Comparison of ENCODE assay signal across 21 cellular contexts in the genomic region with DNA sequence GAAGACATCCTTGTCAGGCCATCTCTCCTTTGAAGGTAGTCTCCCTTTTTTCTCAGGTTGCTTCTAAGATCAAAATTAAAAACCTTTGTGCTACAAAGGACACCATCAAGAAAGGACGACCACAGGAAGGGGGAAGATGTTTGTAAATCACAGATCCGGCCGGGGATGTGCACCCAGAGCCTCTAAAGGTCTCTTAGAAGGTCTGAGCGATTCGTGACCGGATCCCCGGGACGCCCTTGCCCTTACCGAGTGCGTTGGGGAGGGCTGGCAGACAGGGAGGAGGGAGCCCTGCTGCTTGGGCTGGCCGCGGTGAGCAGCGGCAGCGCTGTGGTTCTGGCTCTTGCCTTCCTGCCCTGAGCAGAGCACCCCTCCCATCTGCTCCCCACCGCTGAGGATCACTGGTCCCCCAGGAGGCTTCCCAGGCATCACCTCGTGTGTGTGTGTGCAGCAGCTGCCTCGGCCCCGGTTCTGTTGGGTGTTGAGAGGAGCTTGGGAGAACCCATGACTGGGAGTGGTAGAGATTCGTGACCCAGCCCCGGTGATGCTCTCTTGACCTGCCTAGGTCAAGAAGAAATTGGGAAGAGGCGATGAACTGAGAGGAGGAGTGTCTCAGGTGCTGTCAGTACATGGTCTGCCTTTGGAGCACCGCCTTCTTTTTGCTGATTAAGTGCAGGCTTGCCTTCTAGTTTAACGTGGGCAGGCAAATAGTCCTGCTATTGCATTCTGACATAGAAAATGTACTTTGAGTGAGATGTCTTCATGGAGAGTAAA. TPM values are rescaled to one million over a fixed set of nuclear protein-coding genes. Genes with fewer than 3 reads are reported as not detected.
DNase-seq lines count a peak whose midpoint lies in the region; ATAC-seq and TF ChIP-seq lines count a peak whose summit lies in the region.
"Had no signal": no experiment of that assay in that cellular context is flagged by ENCODE, and none has a peak within 500 bp of the region (broad histone marks: within the 10 kb centered on the region; RNA-seq: fewer than 3 reads in every experiment).

No MANE protein-coding gene starts in this region.

- H3K27me3 Mint-ChIP-seq in activated naive CD8-positive, alpha-beta T cell treated with anti-CD3 and anti-CD28 coated beads, Interleukin-2, amount 10 ng/mL, durations not matched to agents 7 days and 5 days, result no peaks in the 10 kb centered on the region
- H3K27me3 Mint-ChIP-seq in activated naive CD8-positive, alpha-beta T cell treated with anti-CD3 and anti-CD28 coated beads for 36 hours, result no peaks in the 10 kb centered on the region
- H3K27me3 Mint-ChIP-seq in chondrocyte (ENCODE audit: low read depth), result no peaks in the 10 kb centered on the region

- ATAC-seq in activated naive CD8-positive, alpha-beta T cell treated with anti-CD3 and anti-CD28 coated beads, Interleukin-2, amount 10 ng/mL, durations not matched to agents 7 days and 5 days (ENCODE audit: low read depth), result no peak
- ATAC-seq: A549; CD8-positive, alpha-beta T cell; GM23338; HCT116 had no signal

- H3K27me3 ChIP-seq in mesenchymal stem cell (ENCODE audit: control insufficient read depth in 1 of 2, insufficient read depth in 1 of 2, low read length in 2 of 2), result no peaks in the 10 kb centered on the region
- H3K27me3 ChIP-seq: BLaER1, Peyer's patch had no signal

- H3K9me3 ChIP-seq in mesenchymal stem cell (ENCODE audit: control insufficient read depth, low read length), result peaks cover 4% of the 10 kb centered on the region
- H3K9me3 ChIP-seq: A549, Peyer's patch had no signal

- TF ChIP-seq CTCF in chondrocyte (IDR thresholded peaks at IDR 0.05), result no peak

- peaks cover 0 to 31% of the 10 kb centered on the region in 2 experiments for H3K36me3 ChIP-seq in mesenchymal stem cell (ENCODE audit: control insufficient read depth in 1 of 2, insufficient read depth in 2 of 2, low read depth in 1 of 2, low read length in 2 of 2)

- no peak overlapping the region for H3K4me2 ChIP-seq in mesenchymal stem cell (ENCODE audit: low read length, poor library complexity, severe bottlenecking)
- H3K4me2 ChIP-seq: A549, BLaER1, GM23338 had no signal

- H2AFZ ChIP-seq in mesenchymal stem cell (ENCODE audit: low read depth, low read length), result no peak overlapping the region
- H2AFZ ChIP-seq: GM23338 had no signal

- POLR2A ChIA-PET in activated naive CD8-positive, alpha-beta T cell treated with anti-CD3 and anti-CD28 coated beads, Interleukin-2, amount 10 ng/mL, durations not matched to agents 7 days and 5 days (lab: Charles Lee), result no interaction called here

- H3K4me1 ChIP-seq in mesenchymal stem cell (ENCODE audit: control insufficient read depth, insufficient read depth, low read depth, low read length), result peaks cover 6% of the 10 kb centered on the region
- H3K4me1 ChIP-seq: A549, BLaER1 had no signal

- H3K4me1 Mint-ChIP-seq in activated naive CD8-positive, alpha-beta T cell treated with anti-CD3 and anti-CD28 coated beads, Interleukin-2, amount 10 ng/mL, durations not matched to agents 7 days and 5 days, result peaks cover 14% of the 10 kb centered on the region
- H3K4me1 Mint-ChIP-seq in activated naive CD8-positive, alpha-beta T cell treated with anti-CD3 and anti-CD28 coated beads for 36 hours, result peaks cover 26% of the 10 kb centered on the region
- peaks cover 6% of the 10 kb centered on the region for H3K4me1 Mint-ChIP-seq in chondrocyte (ENCODE audit: low read depth)
- H3K4me1 Mint-ChIP-seq: GM23338 had no signal

- H2BK5ac ChIP-seq in mesenchymal stem cell (ENCODE audit: low read depth, low read length, poor library complexity, severe bottlenecking), result no peak overlapping the region

- peaks cover 2% of the 10 kb centered on the region for H3K9me3 Mint-ChIP-seq in activated naive CD8-positive, alpha-beta T cell treated with anti-CD3 and anti-CD28 coated beads, Interleukin-2, amount 10 ng/mL, durations not matched to agents 7 days and 5 days
- H3K9me3 Mint-ChIP-seq in activated naive CD8-positive, alpha-beta T cell treated with anti-CD3 and anti-CD28 coated beads for 36 hours, result no peaks in the 10 kb centered on the region
- H3K9me3 Mint-ChIP-seq in chondrocyte (ENCODE audit: low read depth), result peaks cover 3% of the 10 kb centered on the region
- H3K9me3 Mint-ChIP-seq: CD8-positive, alpha-beta T cell had no signal

- H2BK12ac ChIP-seq in mesenchymal stem cell (ENCODE audit: low read length in 2 of 2), result no peak overlapping the region

- WGBS in mesenchymal stem cell, result 91% methylated on average over 19 of the region's 23 CpGs

- H3K14ac ChIP-seq in mesenchymal stem cell (ENCODE audit: low read length in 2 of 2), result no peak overlapping the region

- H3K27ac ChIP-seq in mesenchymal stem cell (ENCODE audit: low read length, poor library complexity, severe bottlenecking), result no peak overlapping the region
- H3K27ac ChIP-seq: A549, BLaER1, Peyer's patch had no signal

- peaks cover 51% of the 10 kb centered on the region for H3K79me1 ChIP-seq in mesenchymal stem cell (replicated peaks; ENCODE audit: low read length, poor library complexity, severe bottlenecking)

- H3K4ac ChIP-seq in mesenchymal stem cell (ENCODE audit: low read depth in 1 of 2, low read length in 2 of 2), result no peak overlapping the region

- no peak overlapping the region for H2BK120ac ChIP-seq in mesenchymal stem cell (ENCODE audit: low read depth, low read length)

- H2BK15ac ChIP-seq in mesenchymal stem cell (ENCODE audit: low read depth, poor library complexity, severe bottlenecking), result no peak overlapping the region

- peak overlapping the region; percentile 46 for H3K27ac Mint-ChIP-seq in activated naive CD8-positive, alpha-beta T cell treated with anti-CD3 and anti-CD28 coated beads, Interleukin-2, amount 10 ng/mL, durations not matched to agents 7 days and 5 days
- no peak overlapping the region for H3K27ac Mint-ChIP-seq in activated naive CD8-positive, alpha-beta T cell treated with anti-CD3 and anti-CD28 coated beads for 36 hours
- no peak overlapping the region for H3K27ac Mint-ChIP-seq in chondrocyte (ENCODE audit: unreplicated experiment)
- H3K27ac Mint-ChIP-seq: CD8-positive, alpha-beta T cell; GM23338 had no signal

- H3K36me3 Mint-ChIP-seq in activated naive CD8-positive, alpha-beta T cell treated with anti-CD3 and anti-CD28 coated beads, Interleukin-2, amount 10 ng/mL, durations not matched to agents 7 days and 5 days, result peaks cover 32% of the 10 kb centered on the region
- peaks cover 31% of the 10 kb centered on the region for H3K36me3 Mint-ChIP-seq in activated naive CD8-positive, alpha-beta T cell treated with anti-CD3 and anti-CD28 coated beads for 36 hours
- H3K36me3 Mint-ChIP-seq in chondrocyte (ENCODE audit: low read depth), result peaks cover 10% of the 10 kb centered on the region

- H2AK5ac ChIP-seq in mesenchymal stem cell (ENCODE audit: low read length, severe bottlenecking), result no peak overlapping the region

- DNase-seq in activated naive CD8-positive, alpha-beta T cell treated with anti-CD3 and anti-CD28 coated beads, Interleukin-2, amount 10 ng/mL, durations not matched to agents 7 days and 5 days, result peak; percentile 17
- no peak for DNase-seq in activated naive CD8-positive, alpha-beta T cell treated with anti-CD3 and anti-CD28 coated beads for 36 hours
- peak; percentile 84 for DNase-seq in chondrocyte (ENCODE audit: low spot score)
- DNase-seq in putamen (ENCODE audit: low spot score), result peak; percentile 47
- DNase-seq in mesenchymal stem cell, result no peak
- DNase-seq in RPMI8226, result no peak
- DNase-seq in SHP77 treated with DMSO at 0.1 percent for 48 hours (lab: John Stamatoyannopoulos, UW), result no peak
- DNase-seq: CD8-positive, alpha-beta T cell; DMS53; KBM-7; NCI-H1105 treated with DMSO at 0.1 percent for 48 hours; NCI-H1694 treated with DMSO at 0.1 percent for 48 hours; NCI-H510A; NCI-H748 treated with DMSO at 0.1 percent for 48 hours; NK-92 treated with Interleukin-12 subunit alpha and Interleukin-12 subunit beta, amount 100 ng/mL, for 24 hours; SHP77 had no signal

- no peak overlapping the region for H4K8ac ChIP-seq in mesenchymal stem cell (ENCODE audit: low read length)

- H3K23ac ChIP-seq in mesenchymal stem cell (ENCODE audit: low read length in 2 of 2), result no peak overlapping the region

- H3K9ac ChIP-seq in mesenchymal stem cell (ENCODE audit: low read length), result no peak overlapping the region
- H3K9ac ChIP-seq: BLaER1 had no signal

- H4K91ac ChIP-seq in mesenchymal stem cell (ENCODE audit: low read length), result no peak overlapping the region

- no peak overlapping the region for H3K4me3 Mint-ChIP-seq in activated naive CD8-positive, alpha-beta T cell treated with anti-CD3 and anti-CD28 coated beads, Interleukin-2, amount 10 ng/mL, durations not matched to agents 7 days and 5 days
- H3K4me3 Mint-ChIP-seq in activated naive CD8-positive, alpha-beta T cell treated with anti-CD3 and anti-CD28 coated beads for 36 hours, result no peak overlapping the region
- no peak overlapping the region for H3K4me3 Mint-ChIP-seq in chondrocyte (ENCODE audit: unreplicated experiment)
- H3K4me3 Mint-ChIP-seq: CD8-positive, alpha-beta T cell; GM23338 had no signal

- no peak overlapping the region for H3K4me3 ChIP-seq in mesenchymal stem cell (ENCODE audit: insufficient read depth in 1 of 2, low read depth in 1 of 2, low read length in 2 of 2)
- H3K4me3 ChIP-seq: A549, BLaER1, GM23338, Peyer's patch had no signal

- H3K18ac ChIP-seq in mesenchymal stem cell (ENCODE audit: low read depth in 1 of 2, low read length in 2 of 2), result no peak overlapping the region

RNA-seq across cellular contexts. Expression of gene AGPAT3, which starts 34.5 kb away (rescaled TPM):
- 10 to 100 TPM; 75.4 to 76.3 TPM for total RNA-seq in activated naive CD8-positive, alpha-beta T cell treated with anti-CD3 and anti-CD28 coated beads, Interleukin-2, amount 10 ng/mL, durations not matched to agents 7 days and 5 days
- total RNA-seq in activated naive CD8-positive, alpha-beta T cell treated with anti-CD3 and anti-CD28 coated beads for 36 hours, result 10 to 100 TPM; 61.2 to 66.0 TPM
- 43.5 to 48.1 TPM (median 45.4 TPM) in 3 replicates for total RNA-seq in chondrocyte
- 38.6 TPM for polyA plus RNA-seq in mesenchymal stem cell (2013, experiment 1 of 2)
- 39.2 TPM for polyA plus RNA-seq in mesenchymal stem cell (2013, experiment 2 of 2)

Comparison
In these comparisons a context has a peak if more than half of its experiments do, and no peak if none do; other contexts are left out.
1. DNase-seq: peak in activated naive CD8-positive, alpha-beta T cell treated with anti-CD3 and anti-CD28 coated beads, Interleukin-2, amount 10 ng/mL, durations not matched to agents 7 days and 5 days (single experiment), chondrocyte (single experiment) and putamen (single experiment); none in activated naive CD8-positive, alpha-beta T cell treated with anti-CD3 and anti-CD28 coated beads for 36 hours (single experiment), mesenchymal stem cell (single experiment), RPMI8226 (single experiment) and SHP77 treated with DMSO at 0.1 percent for 48 hours (single experiment).